Comparison of ENCODE assay signal across 7 cellular contexts in genomic region chr15:96053039-96054021, GRCh38.
DNase-seq lines count a peak whose midpoint lies in the region; ATAC-seq and TF ChIP-seq lines count a peak whose summit lies in the region.

No MANE protein-coding gene starts in this region.

- TF ChIP-seq CTCF in endothelial cell (IDR thresholded peaks at IDR 0.05; ENCODE audit: unreplicated experiment) = no peak

- H3K36me3 Mint-ChIP-seq in endothelial cell (ENCODE audit: low read depth, unreplicated experiment) = no peaks in the 10 kb centered on the region
- H3K36me3 Mint-ChIP-seq in T-helper 2 cell treated with Interferon-gamma antibody and Interleukin-4, amounts not matched to agents 5 μg/mL and 100 μg/mL, for 36 hours (ENCODE audit: low read depth) = no peaks in the 10 kb centered on the region

- DNase-seq in NCI-H510A treated with DMSO at 0.1 percent for 48 hours (lab: John Stamatoyannopoulos, UW) (peak; percentile 82), endothelial cell (ENCODE audit: low spot score) (peak; percentile 22), mucosa of gallbladder (ENCODE audit: low spot score) (peak; percentile 47), hippocampal formation (lab: John Stamatoyannopoulos, UW) (no peak)
- DNase-seq in T-helper 2 cell treated with Interferon-gamma antibody and Interleukin-4, amounts not matched to agents 5 μg/mL and 100 μg/mL, for 36 hours (ENCODE audit: low spot score) = no peak

- ATAC-seq in HG02852 (IDR thresholded peaks at IDR 0.05; ENCODE audit: unreplicated experiment) = peak; percentile 25
- ATAC-seq in GM18909 (IDR thresholded peaks at IDR 0.05; ENCODE audit: poor library complexity, unreplicated experiment) = no peak

- no peaks in the 10 kb centered on the region for H3K9me3 Mint-ChIP-seq in endothelial cell (ENCODE audit: unreplicated experiment)
- no peaks in the 10 kb centered on the region for H3K9me3 Mint-ChIP-seq in T-helper 2 cell treated with Interferon-gamma antibody and Interleukin-4, amounts not matched to agents 5 μg/mL and 100 μg/mL, for 36 hours

- H3K27ac Mint-ChIP-seq in endothelial cell (ENCODE audit: unreplicated experiment) = no peak overlapping the region
- H3K27ac Mint-ChIP-seq in T-helper 2 cell treated with Interferon-gamma antibody and Interleukin-4, amounts not matched to agents 5 μg/mL and 100 μg/mL, for 36 hours = no peak overlapping the region

- peaks cover 8% of the 10 kb centered on the region for H3K4me1 Mint-ChIP-seq in endothelial cell (ENCODE audit: unreplicated experiment)
- H3K4me1 Mint-ChIP-seq in T-helper 2 cell treated with Interferon-gamma antibody and Interleukin-4, amounts not matched to agents 5 μg/mL and 100 μg/mL, for 36 hours (ENCODE audit: low read depth) = peaks cover 2% of the 10 kb centered on the region

- H3K27me3 Mint-ChIP-seq in endothelial cell (ENCODE audit: unreplicated experiment) = peaks cover 7% of the 10 kb centered on the region
- H3K27me3 Mint-ChIP-seq in T-helper 2 cell treated with Interferon-gamma antibody and Interleukin-4, amounts not matched to agents 5 μg/mL and 100 μg/mL, for 36 hours (ENCODE audit: low read depth) = peaks cover 44% of the 10 kb centered on the region

- H3K4me3 Mint-ChIP-seq in endothelial cell (ENCODE audit: unreplicated experiment) = peak overlapping the region; percentile 76
- no peak overlapping the region for H3K4me3 Mint-ChIP-seq in T-helper 2 cell treated with Interferon-gamma antibody and Interleukin-4, amounts not matched to agents 5 μg/mL and 100 μg/mL, for 36 hours

Comparison
In these comparisons a context has a peak if more than half of its experiments do, and no peak if none do; other contexts are left out.
1. DNase-seq: peak in NCI-H510A treated with DMSO at 0.1 percent for 48 hours (single experiment), endothelial cell (single experiment) and mucosa of gallbladder (single experiment); none in hippocampal formation (0 of 2) and T-helper 2 cell treated with Interferon-gamma antibody and Interleukin-4, amounts not matched to agents 5 μg/mL and 100 μg/mL, for 36 hours (single experiment).